3 cellular contexts compared by ENCODE assay signal in the genomic region with DNA sequence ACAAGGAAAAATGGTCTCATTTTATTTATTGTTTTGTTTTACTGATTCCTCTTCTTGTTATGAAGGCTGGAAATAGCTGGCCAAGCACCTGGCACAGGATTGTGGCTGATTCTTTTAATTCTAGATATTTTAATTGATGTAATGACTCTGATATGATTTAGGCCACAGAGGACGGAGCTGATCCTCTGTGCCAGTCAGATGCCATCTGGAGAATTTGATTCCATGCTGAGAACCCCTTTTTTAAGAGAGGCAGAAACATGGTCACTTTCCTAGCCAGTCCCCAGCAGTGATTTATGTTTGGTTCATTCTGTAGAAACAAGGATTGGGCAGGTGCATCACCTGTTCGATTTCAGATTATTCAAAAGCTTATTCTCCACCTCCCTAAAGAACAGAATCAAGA.
"Had no signal": no experiment of that assay in that cellular context is flagged by ENCODE, and none has a peak within 500 bp of the region (broad histone marks: within the 10 kb centered on the region; RNA-seq: fewer than 3 reads in every experiment).

No MANE protein-coding gene starts in this region.

- DNase-seq: GDM1, GF-D8 had no signal

- ATAC-seq: GM12878 had no signal
